8 cellular contexts compared by ENCODE assay signal in genomic region chr4:102345795-102346100, GRCh38. TPM values are rescaled to one million over a fixed set of nuclear protein-coding genes. Genes with fewer than 3 reads are reported as not detected.
DNase-seq lines count a peak whose midpoint lies in the region; ATAC-seq and TF ChIP-seq lines count a peak whose summit lies in the region.

No MANE protein-coding gene starts in this region.

- H3K4me1 Mint-ChIP-seq in IgD-negative memory B cell (peaks cover 5 to 18% (median 16%) of the 10 kb centered on the region in 3 donors), brain (peaks cover 27% of the 10 kb centered on the region)

- H4K8ac ChIP-seq in mesenchymal stem cell (ENCODE audit: low read length), result no peak overlapping the region

- H3K14ac ChIP-seq in mesenchymal stem cell (ENCODE audit: low read length in 2 of 2), result no peak overlapping the region

- peaks cover 2% of the 10 kb centered on the region for H3K36me3 Mint-ChIP-seq in IgD-negative memory B cell
- no peaks in the 10 kb centered on the region for H3K36me3 Mint-ChIP-seq in brain

- H3K4me3 Mint-ChIP-seq in IgD-negative memory B cell, result peak overlapping the region; percentile 87 to 98 (median 93)
- peak overlapping the region; percentile 84 to 95 (median 92) for H3K4me3 Mint-ChIP-seq in brain

- H3K27me3 ChIP-seq in AG04450 (ENCODE audit: control insufficient read depth, insufficient read depth, low read length) (peaks cover 34% of the 10 kb centered on the region), mesenchymal stem cell (ENCODE audit: control insufficient read depth in 1 of 2, insufficient read depth in 1 of 2, low read length in 2 of 2) (no peaks in the 10 kb centered on the region)

- peaks cover 4% of the 10 kb centered on the region for H3K27me3 Mint-ChIP-seq in IgD-negative memory B cell
- H3K27me3 Mint-ChIP-seq in brain, result peaks cover 36% of the 10 kb centered on the region

- TF ChIP-seq CTCF in AG04450 (IDR thresholded peaks at IDR 0.05; ENCODE audit: low read depth, low read length) (no peak), brain (conservative IDR thresholded peaks at IDR 0.05) (peak; percentile 39 to 52)

- peak overlapping the region; percentile 80 to 94 (median 91) for H3K27ac Mint-ChIP-seq in IgD-negative memory B cell
- no peak overlapping the region for H3K27ac Mint-ChIP-seq in brain

- H2BK12ac ChIP-seq in mesenchymal stem cell (ENCODE audit: low read length in 2 of 2), result peak overlapping the region in 1 of 2 experiments; percentile 63

- H3K4me3 ChIP-seq in AG04450 (ENCODE audit: low read depth, low read length), result peak overlapping the region; percentile 62
- peak overlapping the region; percentile 39 to 97 for H3K4me3 ChIP-seq in mesenchymal stem cell (ENCODE audit: insufficient read depth in 1 of 2, low read depth in 1 of 2, low read length in 2 of 2)

- POLR2A ChIA-PET in AG04450 (lab: Yijun Ruan, JAX), result no interaction called here

- H2BK120ac ChIP-seq in mesenchymal stem cell (ENCODE audit: low read depth, low read length), result no peak overlapping the region

- no peak overlapping the region for H2BK5ac ChIP-seq in mesenchymal stem cell (ENCODE audit: low read depth, low read length, poor library complexity, severe bottlenecking)

- H3K4me2 ChIP-seq in mesenchymal stem cell (ENCODE audit: low read length, poor library complexity, severe bottlenecking), result peak overlapping the region; percentile 100

- DNase-seq in AG04450 (ENCODE audit: low read depth, low spot score) (no peak), mesenchymal stem cell (no peak), AG08395 (ENCODE audit: low spot score) (no peak)

- ATAC-seq in GM21390 (IDR thresholded peaks at IDR 0.05; ENCODE audit: unreplicated experiment), result no peak
- ATAC-seq in HG03342 (IDR thresholded peaks at IDR 0.05; ENCODE audit: unreplicated experiment), result no peak
- ATAC-seq in GM19324 (IDR thresholded peaks at IDR 0.05; ENCODE audit: low FRiP score, unreplicated experiment), result no peak

- WGBS in mesenchymal stem cell, result 4% methylated on average over 5 of the region's 5 CpGs

- H3K9me3 Mint-ChIP-seq in IgD-negative memory B cell (no peaks in the 10 kb centered on the region), brain (no peaks in the 10 kb centered on the region)

- H3K9me3 ChIP-seq in AG04450 (ENCODE audit: control insufficient read depth, insufficient read depth, low read length) (no peaks in the 10 kb centered on the region; the same call in 1 of the 2 replicates), mesenchymal stem cell (ENCODE audit: control insufficient read depth, low read length) (no peaks in the 10 kb centered on the region)

- peak overlapping the region; percentile 80 for H2BK15ac ChIP-seq in mesenchymal stem cell (ENCODE audit: low read depth, poor library complexity, severe bottlenecking)

- CTCF ChIA-PET in AG04450 (lab: Charles Lee), result interaction anchor here (0.7 to 1.1 kb wide), 2 partner anchors 85 to 242 kb away, joined by 3 to 5 read pairs; no protein-coding TSS in a partner anchor

- H3K9ac ChIP-seq in mesenchymal stem cell (ENCODE audit: low read length), result peak overlapping the region; percentile 94

- H3K36me3 ChIP-seq in mesenchymal stem cell (ENCODE audit: control insufficient read depth in 1 of 2, insufficient read depth in 2 of 2, low read depth in 1 of 2, low read length in 2 of 2), result peaks cover 0 to 3% of the 10 kb centered on the region in 2 experiments

- peak overlapping the region; percentile 18 for H4K91ac ChIP-seq in mesenchymal stem cell (ENCODE audit: low read length)

- no peak overlapping the region for H3K23ac ChIP-seq in mesenchymal stem cell (ENCODE audit: low read length in 2 of 2)

- no peak overlapping the region for H2AK5ac ChIP-seq in mesenchymal stem cell (ENCODE audit: low read length, severe bottlenecking)

- no peaks in the 10 kb centered on the region for H3K79me1 ChIP-seq in mesenchymal stem cell (replicated peaks; ENCODE audit: low read length, poor library complexity, severe bottlenecking)

- H3K4ac ChIP-seq in mesenchymal stem cell (ENCODE audit: low read depth in 1 of 2, low read length in 2 of 2), result no peak overlapping the region

- H3K18ac ChIP-seq in mesenchymal stem cell (ENCODE audit: low read depth in 1 of 2, low read length in 2 of 2), result peak overlapping the region in 1 of 2 experiments; percentile 43

- H3K27ac ChIP-seq in AG04450 (ENCODE audit: low read depth, low read length) (no peak overlapping the region), mesenchymal stem cell (ENCODE audit: low read length, poor library complexity, severe bottlenecking) (peak overlapping the region; percentile 29)

- H2AFZ ChIP-seq in mesenchymal stem cell (ENCODE audit: low read depth, low read length), result peak overlapping the region; percentile 46

- H3K4me1 ChIP-seq in mesenchymal stem cell (ENCODE audit: control insufficient read depth, insufficient read depth, low read depth, low read length), result peaks cover 4% of the 10 kb centered on the region

RNA-seq across cellular contexts. Expression of gene SLC39A8, which starts 0.5 kb away (rescaled TPM):
- polyA plus RNA-seq in AG04450 (2011; rRNA removed) (0.05 and 0.11 TPM in 2 replicates), IgD-negative memory B cell (4.3 TPM), brain (ENCODE audit: insufficient read depth, low read depth, low replicate concordance) (3.8 TPM)
- 0.05 and 0.17 TPM in 2 replicates for polyA minus RNA-seq in AG04450 (2011; rRNA and poly(A)+ RNA removed)
- 5.0 TPM for polyA plus RNA-seq in mesenchymal stem cell (2013, experiment 1 of 2)
- polyA plus RNA-seq in mesenchymal stem cell (2013, experiment 2 of 2), result 4.9 TPM

Comparison
In these comparisons a context has a peak if more than half of its experiments do, and no peak if none do; other contexts are left out.
1. H3K27ac Mint-ChIP-seq: peak in IgD-negative memory B cell (3 of 3); none in brain (0 of 5).